In genomic region chr1:161469122-161469923, GRCh38 we compare ENCODE assay signal across 10 cellular contexts. TPM values are rescaled to one million over a fixed set of nuclear protein-coding genes. Genes with fewer than 3 reads are reported as not detected.
DNase-seq lines count a peak whose midpoint lies in the region; ATAC-seq and TF ChIP-seq lines count a peak whose summit lies in the region.
"Not testable (repeated sequence)": the region's sequence is repeated elsewhere in the genome, so short reads cannot be mapped to it uniquely, and the experiment has no call there.
"Had no signal": no experiment of that assay in that cellular context is flagged by ENCODE, and none has a peak within 500 bp of the region (broad histone marks: within the 10 kb centered on the region; RNA-seq: fewer than 3 reads in every experiment).

No MANE protein-coding gene starts in this region.

- POLR2A ChIA-PET in activated B cell treated with CpG ODN at 0.5 μM for 24 hours (lab: Charles Lee): not testable (repeated sequence)

- not testable (repeated sequence) for H3K4me3 Mint-ChIP-seq in activated B cell treated with CpG ODN at 0.5 μM for 24 hours

- peak; percentile 64 for ATAC-seq in GM18498 (IDR thresholded peaks at IDR 0.05; ENCODE audit: unreplicated experiment)
- peak; percentile 76 for ATAC-seq in GM19351 (IDR thresholded peaks at IDR 0.05; ENCODE audit: unreplicated experiment)
- ATAC-seq in GM21717 (IDR thresholded peaks at IDR 0.05; ENCODE audit: unreplicated experiment): peak; percentile 67
- peak; percentile 81 for ATAC-seq in HG02943 (IDR thresholded peaks at IDR 0.05; ENCODE audit: low read depth, unreplicated experiment)
- peak; percentile 74 for ATAC-seq in HG03378 (IDR thresholded peaks at IDR 0.05; ENCODE audit: unreplicated experiment)
- ATAC-seq in activated B cell treated with CpG ODN at 0.5 μM for 24 hours (ENCODE audit: low read depth): peak; percentile 64
- ATAC-seq in heart left ventricle: peak; percentile 27 to 85 (median 70)
- peak; percentile 51 for ATAC-seq in sciatic nerve

- peaks cover 18% of the 10 kb centered on the region for H3K27me3 Mint-ChIP-seq in activated B cell treated with CpG ODN at 0.5 μM for 24 hours

- peaks cover 11% of the 10 kb centered on the region for H3K4me1 Mint-ChIP-seq in activated B cell treated with CpG ODN at 0.5 μM for 24 hours

- not testable (repeated sequence) for H3K4me3 ChIP-seq in heart left ventricle

- H3K27me3 ChIP-seq in heart left ventricle: peaks cover 6 to 22% (median 20%) of the 10 kb centered on the region in 9 donors

- H3K9me3 Mint-ChIP-seq in activated B cell treated with CpG ODN at 0.5 μM for 24 hours: not testable (repeated sequence)

- WGBS in heart left ventricle, 4 donors: no CpG with 5 or more reads among the region's 81 CpGs

- not testable (repeated sequence) for TF ChIP-seq CTCF in activated B cell treated with CpG ODN at 0.5 μM for 24 hours (IDR thresholded peaks at IDR 0.05); heart left ventricle (IDR thresholded peaks at IDR 0.05)

- not testable (repeated sequence) for H3K27ac Mint-ChIP-seq in activated B cell treated with CpG ODN at 0.5 μM for 24 hours

- DNase-seq in activated B cell treated with CpG ODN at 0.5 μM for 24 hours; heart left ventricle; sciatic nerve (ENCODE audit: low spot score): not testable (repeated sequence)

- H3K36me3 Mint-ChIP-seq in activated B cell treated with CpG ODN at 0.5 μM for 24 hours (ENCODE audit: low read depth): not testable (repeated sequence)

- intact Hi-C loops in activated B cell treated with CpG ODN at 0.5 μM for 24 hours (cut with micrococcal nuclease); heart left ventricle (cut with DNase I); sciatic nerve (cut with DNase I): not testable (repeated sequence)

- CTCF ChIA-PET in activated B cell treated with CpG ODN at 0.5 μM for 24 hours (lab: Charles Lee): not testable (repeated sequence)

- H3K36me3 ChIP-seq in heart left ventricle: not testable (repeated sequence)

- H3K9me3 ChIP-seq in heart left ventricle: peaks cover 0 to 22% (median 7%) of the 10 kb centered on the region in 12 donors

- not testable (repeated sequence) for H3K27ac ChIP-seq in heart left ventricle

- not testable (repeated sequence) for H3K4me1 ChIP-seq in heart left ventricle

- not testable (repeated sequence) for TF ChIP-seq POLR2A in heart left ventricle (IDR thresholded peaks at IDR 0.05)

RNA-seq across cellular contexts. Expression of gene FCGR2A, which starts 35.9 kb away (rescaled TPM):
- total RNA-seq in activated B cell treated with CpG ODN at 0.5 μM for 24 hours (6.2 and 8.6 TPM in 2 replicates), heart left ventricle (100 to 1,000 TPM in 1 of 9 donors, 10 to 100 TPM in 7, 1 to 10 TPM in 1; 9.7 to 131 (median 11.7) TPM), sciatic nerve (100 TPM)
- 10 to 100 TPM in 1 of 2 donors, 1 to 10 TPM in 1; 5.2 to 11.4 TPM for polyA plus RNA-seq in heart left ventricle
- total RNA-seq: glomerular endothelial cell, H7 had no signal

RNA-seq across cellular contexts. Expression of gene HSPA6, which starts 55.0 kb away (rescaled TPM):
- 4.0 and 4.5 TPM in 2 replicates for total RNA-seq in activated B cell treated with CpG ODN at 0.5 μM for 24 hours
- 1 to 10 TPM in 3 of 9 donors, under 1 TPM in 6; 0.27 to 5.9 (median 0.93) TPM for total RNA-seq in heart left ventricle
- 1 to 10 TPM in 1 of 2 donors, under 1 TPM in 1; 0.65 to 1.3 TPM for polyA plus RNA-seq in heart left ventricle
- 13.4 TPM for total RNA-seq in sciatic nerve
- total RNA-seq: H7 had no signal
